Comparison of ENCODE assay signal across 11 cellular contexts in genomic region chr1:35708952-35709351, GRCh38. TPM values are rescaled to one million over a fixed set of nuclear protein-coding genes. Genes with fewer than 3 reads are reported as not detected.
DNase-seq lines count a peak whose midpoint lies in the region; ATAC-seq and TF ChIP-seq lines count a peak whose summit lies in the region.
"Had no signal": no experiment of that assay in that cellular context is flagged by ENCODE, and none has a peak within 500 bp of the region (broad histone marks: within the 10 kb centered on the region; RNA-seq: fewer than 3 reads in every experiment).

No MANE protein-coding gene starts in this region.

- DNase-seq in Caco-2 (no peak), neural crest cell (ENCODE audit: low read depth, low spot score) (no peak), HT-29 (ENCODE audit: low spot score) (no peak)
- DNase-seq in effector memory CD4-positive, alpha-beta T cell = no peak
- DNase-seq: activated naive CD4-positive, alpha-beta T cell; MM.1S; tibial artery had no signal

- H3K4me1 ChIP-seq in Caco-2 = no peaks in the 10 kb centered on the region
- peaks cover 16% of the 10 kb centered on the region for H3K4me1 ChIP-seq in HUES6 (ENCODE audit: control insufficient read depth, insufficient read depth, low read length)
- H3K4me1 ChIP-seq in effector memory CD4-positive, alpha-beta T cell (ENCODE audit: control insufficient read depth, insufficient read depth, low read length, poor library complexity, severe bottlenecking) = peaks cover 9% of the 10 kb centered on the region

- intact Hi-C loops in Caco-2 (cut with micrococcal nuclease; ENCODE audit: unreplicated experiment) = no loop called here

- CTCF ChIA-PET in Caco-2 (lab: Charles Lee) = no interaction called here

- no peak overlapping the region for H3K9ac ChIP-seq in HUES6 (ENCODE audit: low read length)

- no peaks in the 10 kb centered on the region for H3K9me3 ChIP-seq in Caco-2
- H3K9me3 ChIP-seq in HUES6 (ENCODE audit: control insufficient read depth, insufficient read depth, low read depth, low read length) = no peaks in the 10 kb centered on the region
- H3K9me3 ChIP-seq in effector memory CD4-positive, alpha-beta T cell (ENCODE audit: control insufficient read depth, low read length) = no peaks in the 10 kb centered on the region
- H3K9me3 ChIP-seq: tibial artery had no signal

- no TSS peak for BruUV-seq in Caco-2 (replicated peaks; lab: Mats Ljungman, UMichigan)

- H3K4me3 ChIP-seq in Caco-2 (ENCODE audit: low read depth, low read length) (no peak overlapping the region), HUES6 (ENCODE audit: low read depth, low read length) (peak overlapping the region; percentile 67; the same call in 1 of the 2 replicates)
- no peak overlapping the region for H3K4me3 ChIP-seq in effector memory CD4-positive, alpha-beta T cell (ENCODE audit: insufficient read depth, low read depth, low read length, poor library complexity, severe bottlenecking)

- H3K36me3 Mint-ChIP-seq in Caco-2 (ENCODE audit: insufficient read depth, unreplicated experiment) (no peaks in the 10 kb centered on the region), neural crest cell (ENCODE audit: low read depth) (no peaks in the 10 kb centered on the region)

- H3K4me1 Mint-ChIP-seq in Caco-2 (ENCODE audit: low read depth, unreplicated experiment) (peaks cover 7% of the 10 kb centered on the region), neural crest cell (peaks cover 21% of the 10 kb centered on the region)

- H3K9me3 Mint-ChIP-seq in Caco-2 (ENCODE audit: unreplicated experiment) = no peaks in the 10 kb centered on the region
- no peaks in the 10 kb centered on the region for H3K9me3 Mint-ChIP-seq in neural crest cell

- H3K27ac Mint-ChIP-seq in Caco-2 (ENCODE audit: unreplicated experiment) (no peak overlapping the region), neural crest cell (ENCODE audit: unreplicated experiment) (peak overlapping the region; percentile 71)

- no peak for ATAC-seq in HG02678 (IDR thresholded peaks at IDR 0.05; ENCODE audit: unreplicated experiment)

- H3K4me3 Mint-ChIP-seq in Caco-2 (ENCODE audit: unreplicated experiment) = peak overlapping the region; percentile 82
- H3K4me3 Mint-ChIP-seq in neural crest cell = peak overlapping the region; percentile 88

- H3K27ac ChIP-seq in HUES6 (ENCODE audit: low read depth, low read length) (no peak overlapping the region), angular gyrus (ENCODE audit: low read depth, low read length) (peak overlapping the region; percentile 3)
- no peak overlapping the region for H3K27ac ChIP-seq in effector memory CD4-positive, alpha-beta T cell (ENCODE audit: insufficient read depth, low read length, poor library complexity, severe bottlenecking)
- H3K27ac ChIP-seq: coronary artery, tibial artery had no signal

- no peaks in the 10 kb centered on the region for H3K36me3 ChIP-seq in Caco-2 (ENCODE audit: control insufficient read depth, insufficient read depth, low read length)
- peaks cover 1% of the 10 kb centered on the region; the same call in 1 of the 2 replicates for H3K36me3 ChIP-seq in HUES6 (ENCODE audit: control insufficient read depth, insufficient read depth, low read length)
- no peaks in the 10 kb centered on the region for H3K36me3 ChIP-seq in effector memory CD4-positive, alpha-beta T cell (ENCODE audit: control insufficient read depth, insufficient read depth, low read length)

- POLR2A ChIA-PET in Caco-2 (lab: Charles Lee) = no interaction called here

- H3K27me3 Mint-ChIP-seq in Caco-2 (ENCODE audit: insufficient read depth, unreplicated experiment) = no peaks in the 10 kb centered on the region
- peaks cover 29% of the 10 kb centered on the region for H3K27me3 Mint-ChIP-seq in neural crest cell (ENCODE audit: low read depth)

- TF ChIP-seq CTCF in Caco-2 (IDR thresholded peaks at IDR 0.05; ENCODE audit: insufficient read depth in 1 of 2, low read depth in 1 of 2, low read length in 1 of 2, severe bottlenecking in 1 of 2, unreplicated experiment in 1 of 2) (no peak), neural crest cell (conservative IDR thresholded peaks at IDR 0.05) (no peak)

- H3K27me3 ChIP-seq in Caco-2 (replicated peaks; ENCODE audit: control insufficient read depth, insufficient read depth, low read length) = no peaks in the 10 kb centered on the region
- peaks cover 19% of the 10 kb centered on the region for H3K27me3 ChIP-seq in HUES6 (ENCODE audit: control insufficient read depth, insufficient read depth, low read length)
- H3K27me3 ChIP-seq in effector memory CD4-positive, alpha-beta T cell (replicated peaks; ENCODE audit: control insufficient read depth, insufficient read depth, low read length, poor library complexity, severe bottlenecking) = peaks cover 3% of the 10 kb centered on the region

RNA-seq across cellular contexts. Expression of gene C1orf216, which starts 9.7 kb away (rescaled TPM):
- total RNA-seq in Caco-2 (2022) = 6.6 and 8.1 TPM in 2 replicates
- 18.0 and 19.0 TPM in 2 replicates for total RNA-seq in neural crest cell
- 22.2 and 25.5 TPM in 2 replicates for total RNA-seq in HT-29 (2014; rRNA removed; shearing (Covaris generic))
